ENCODE assay signal across 13 cellular contexts in the genomic region with DNA sequence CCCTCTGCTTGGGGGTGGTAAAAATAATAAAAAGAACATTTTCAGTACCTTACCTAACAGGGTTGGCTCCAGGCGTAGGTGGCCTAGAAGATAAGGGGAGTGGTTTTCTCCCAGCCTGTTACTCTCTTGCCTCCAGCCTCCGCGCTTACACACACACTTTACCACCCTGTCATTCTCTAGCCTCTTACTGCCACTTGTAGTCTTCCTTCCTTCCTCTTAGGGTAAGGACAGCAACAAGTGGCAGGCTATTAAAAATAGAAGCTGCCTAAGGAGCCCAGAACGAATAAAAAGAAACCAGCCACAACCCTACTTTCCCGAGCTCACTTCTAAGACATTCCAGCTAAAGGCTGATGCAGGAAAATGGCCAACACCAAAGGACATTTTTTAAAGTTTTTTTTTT. TPM values are rescaled to one million over a fixed set of nuclear protein-coding genes. Genes with fewer than 3 reads are reported as not detected.
A peak's percentile ranks its signal among the peaks of the same experiment; 100 is the strongest.
DNase-seq lines count a peak whose midpoint lies in the region; ATAC-seq, FAIRE-seq and TF ChIP-seq lines count a peak whose summit lies in the region.
"Had no signal": no experiment of that assay in that cellular context is flagged by ENCODE, and none has a peak within 500 bp of the region (broad histone marks: within the 10 kb centered on the region; RNA-seq: fewer than 3 reads in every experiment).

No MANE protein-coding gene starts in this region.

- no peaks in the 10 kb centered on the region for H3K27me3 ChIP-seq in HUES48 (ENCODE audit: control insufficient read depth, insufficient read depth, low read length)
- H3K27me3 ChIP-seq in colonic mucosa = no peaks in the 10 kb centered on the region
- H3K27me3 ChIP-seq in neutrophil = no peaks in the 10 kb centered on the region
- peaks cover 0 to 17% (median 0%) of the 10 kb centered on the region in 3 donors for H3K27me3 ChIP-seq in sigmoid colon

- TF ChIP-seq CTCF in colonic mucosa (IDR thresholded peaks at IDR 0.05) (no peak), neutrophil (IDR thresholded peaks at IDR 0.05) (no peak), sigmoid colon (IDR thresholded peaks at IDR 0.05) (no peak)

- no peak for ATAC-seq in GM21381 (IDR thresholded peaks at IDR 0.05; ENCODE audit: unreplicated experiment)

- H3K4me1 ChIP-seq in HUES48 (ENCODE audit: control insufficient read depth, insufficient read depth, low read length) (peaks cover 28% of the 10 kb centered on the region), colonic mucosa (peaks cover 13% of the 10 kb centered on the region), neutrophil (ENCODE audit: control insufficient read depth in 1 of 2, insufficient read depth in 1 of 2, low read depth in 1 of 2, low read length in 1 of 2) (peaks cover 11 to 20% of the 10 kb centered on the region in 2 experiments), sigmoid colon (no peaks in the 10 kb centered on the region)

- DNase-seq in DMS79 treated with DMSO at 0.1 percent for 48 hours (lab: John Stamatoyannopoulos, UW) (peak; percentile 53), colonic mucosa (no peak), RCC 7860 (ENCODE audit: low spot score) (no peak), sigmoid colon (no peak)
- DNase-seq in stimulated activated CD4-positive, alpha-beta T cell treated with anti-CD3 and anti-CD28 coated beads, Interleukin-2, amount 100 ng/mL, for 48 hours = no peak
- DNase-seq: cortex of kidney, IMR-90, NCI-H1436 treated with DMSO at 0.1 percent for 48 hours, nephron progenitor cell had no signal

- WGBS in sigmoid colon, 2 donors = 22 to 51% methylated on average over 5 of the region's 5 CpGs

- H3K36me3 ChIP-seq in HUES48 (ENCODE audit: control insufficient read depth, insufficient read depth, low read length) (no peaks in the 10 kb centered on the region), colonic mucosa (no peaks in the 10 kb centered on the region), neutrophil (no peaks in the 10 kb centered on the region), sigmoid colon (no peaks in the 10 kb centered on the region)

- TF ChIP-seq EP300 in sigmoid colon (IDR thresholded peaks at IDR 0.05) = no peak

- no peak for FAIRE-seq in RCC 7860 (lab: Jason Lieb, UNC)

- H3K9ac ChIP-seq in HUES48 (ENCODE audit: low read depth, low read length) (no peak overlapping the region), colonic mucosa (ENCODE audit: low read depth in 2 of 2, low read length in 2 of 2) (peak overlapping the region in 1 of 2 donors; percentile 71)

- H3K4me3 ChIP-seq in HUES48 (ENCODE audit: low read depth, low read length) (no peak overlapping the region), colonic mucosa (no peak overlapping the region), neutrophil (ENCODE audit: low read depth in 1 of 2, low read length in 1 of 2) (peak overlapping the region; percentile 3 to 20), sigmoid colon (no peak overlapping the region)

- TF ChIP-seq POLR2A in sigmoid colon (IDR thresholded peaks at IDR 0.05) = no peak

- intact Hi-C loops in colonic mucosa (cut with DNase I) (no loop called here), sigmoid colon (cut with DNase I) (no loop called here)

- H3K9me3 ChIP-seq in HUES48 (ENCODE audit: control insufficient read depth, insufficient read depth, low read length) = no peaks in the 10 kb centered on the region
- no peaks in the 10 kb centered on the region for H3K9me3 ChIP-seq in colonic mucosa
- no peaks in the 10 kb centered on the region for H3K9me3 ChIP-seq in neutrophil
- no peaks in the 10 kb centered on the region for H3K9me3 ChIP-seq in sigmoid colon

- peak overlapping the region; percentile 20 for H3K27ac ChIP-seq in HUES48 (ENCODE audit: low read depth, low read length)
- H3K27ac ChIP-seq in colonic mucosa = peak overlapping the region; percentile 72
- H3K27ac ChIP-seq in neutrophil = no peak overlapping the region
- no peak overlapping the region for H3K27ac ChIP-seq in sigmoid colon

RNA-seq across cellular contexts. Expression of a gene that starts 9.6 kb away (rescaled TPM):
- total RNA-seq in colonic mucosa (100 to 1,000 TPM in 1 of 2 donors, 10 to 100 TPM in 1; 58.3 to 104 TPM), sigmoid colon (under 1 TPM in 2 of 4 donors, not detected in 2; 0.14 to 0.36 TPM)
- polyA plus RNA-seq in sigmoid colon = 10 to 100 TPM; 16.2 to 37.1 (median 34.7) TPM
- total RNA-seq: SK-MEL-5 had no signal

RNA-seq across cellular contexts. Expression of a gene that starts 24.1 kb away (rescaled TPM):
- total RNA-seq in colonic mucosa = 10 to 100 TPM; 28.6 to 30.3 TPM
- 10 to 100 TPM; 24.8 to 28.5 (median 26.7) TPM for total RNA-seq in sigmoid colon
- 10 to 100 TPM in 2 of 3 donors, 1 to 10 TPM in 1; 9.0 to 14.9 (median 11.1) TPM for polyA plus RNA-seq in sigmoid colon

Comparison
In these comparisons a context has a peak if more than half of its experiments do, and no peak if none do; other contexts are left out.
1. H3K27ac ChIP-seq: peak in HUES48 (single experiment) and colonic mucosa (single experiment); none in neutrophil (single experiment) and sigmoid colon (0 of 4).
2. H3K4me3 ChIP-seq: peak in neutrophil (2 of 2); none in HUES48 (single experiment), colonic mucosa (single experiment) and sigmoid colon (0 of 4).
3. RNA of a gene that starts 9.6 kb away (total RNA-seq): 58.3 to 104 TPM in colonic mucosa; 0.14 to 0.36 TPM in sigmoid colon; every median in the first group is over 10 times any median in the second.